In the genomic region with DNA sequence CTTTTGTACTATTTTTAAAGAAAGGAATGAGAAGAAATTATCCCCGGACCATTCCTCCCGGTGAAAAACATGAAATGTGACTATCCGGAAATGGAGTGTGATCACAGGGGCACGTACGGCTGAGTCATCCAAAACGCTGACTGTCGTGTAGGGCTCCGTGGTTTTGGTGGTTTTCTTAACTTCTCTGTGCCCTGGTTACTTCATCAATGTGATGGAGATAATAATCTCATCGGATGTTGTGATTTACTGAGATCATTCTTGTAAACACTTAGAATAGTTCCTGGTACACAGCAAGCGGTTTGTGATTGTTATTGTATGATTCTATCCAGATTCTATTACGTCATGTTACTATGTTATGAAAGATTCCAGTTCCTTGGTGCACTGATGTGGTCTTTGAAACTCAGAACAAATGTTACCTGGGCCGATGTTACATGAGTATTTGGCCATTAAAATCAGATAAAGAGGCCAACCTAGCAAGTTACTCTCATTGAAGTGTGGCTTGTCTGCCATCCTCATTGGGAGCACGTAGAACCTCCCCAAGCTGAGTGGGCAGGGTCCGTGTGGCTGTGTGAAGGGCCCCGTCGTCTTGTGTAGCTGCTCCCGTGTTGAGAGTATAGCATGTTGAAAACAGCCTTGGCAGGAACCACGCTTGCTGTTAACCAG, we compare ENCODE assay signal across 1 cellular context.
A peak's percentile ranks its signal among the peaks of the same experiment; 100 is the strongest.
TF ChIP-seq lines count a peak whose summit lies in the region.

No MANE protein-coding gene starts in this region.

TF ChIP-seq in SK-N-SH, 30 proteins besides CTCF, POLR2A, EP300 and RAD21 (continued from another document):
- no peak for TF ChIP-seq IRF3 (IDR thresholded peaks at IDR 0.05; ENCODE audit: low read depth, low read length)
- peak; percentile 73 for TF ChIP-seq PBX3 (IDR thresholded peaks at IDR 0.05)
- 0 out of 2 replicates have a peak, but pooled peaks have one; percentile 19 for TF ChIP-seq USF1 (IDR thresholded peaks at IDR 0.05; ENCODE audit: borderline replicate concordance, low read depth)
- no peak for TF ChIP-seq FOXJ3 (CRISPR knock-in tag; IDR thresholded peaks at IDR 0.05)
- no peak for TF ChIP-seq RFX5 (IDR thresholded peaks at IDR 0.05; ENCODE audit: low read length)
- TF ChIP-seq NFIC (IDR thresholded peaks at IDR 0.05; ENCODE audit: borderline replicate concordance) = peak; percentile 46; the same call in 1 of the 2 replicates
- no peak for TF ChIP-seq GATA2 (CRISPR knock-in tag; IDR thresholded peaks at IDR 0.05)
- TF ChIP-seq JUND (IDR thresholded peaks at IDR 0.05) = peak; percentile 91
- TF ChIP-seq MAX (IDR thresholded peaks at IDR 0.05; ENCODE audit: low read depth) = peak; percentile 73; the same call in 1 of the 2 replicates
- TF ChIP-seq GABPA (IDR thresholded peaks at IDR 0.05; ENCODE audit: low read depth) = peak; percentile 43; the same call in 1 of the 2 replicates
- TF ChIP-seq SIN3A (IDR thresholded peaks at IDR 0.05; ENCODE audit: borderline replicate concordance, low read depth, low read length) = no peak
- TF ChIP-seq TEAD4 (IDR thresholded peaks at IDR 0.05; ENCODE audit: borderline replicate concordance, insufficient read depth) = 0 out of 2 replicates have a peak, but pooled peaks have one; percentile 40
